Comparison of ENCODE assay signal across 12 cellular contexts in the genomic region with DNA sequence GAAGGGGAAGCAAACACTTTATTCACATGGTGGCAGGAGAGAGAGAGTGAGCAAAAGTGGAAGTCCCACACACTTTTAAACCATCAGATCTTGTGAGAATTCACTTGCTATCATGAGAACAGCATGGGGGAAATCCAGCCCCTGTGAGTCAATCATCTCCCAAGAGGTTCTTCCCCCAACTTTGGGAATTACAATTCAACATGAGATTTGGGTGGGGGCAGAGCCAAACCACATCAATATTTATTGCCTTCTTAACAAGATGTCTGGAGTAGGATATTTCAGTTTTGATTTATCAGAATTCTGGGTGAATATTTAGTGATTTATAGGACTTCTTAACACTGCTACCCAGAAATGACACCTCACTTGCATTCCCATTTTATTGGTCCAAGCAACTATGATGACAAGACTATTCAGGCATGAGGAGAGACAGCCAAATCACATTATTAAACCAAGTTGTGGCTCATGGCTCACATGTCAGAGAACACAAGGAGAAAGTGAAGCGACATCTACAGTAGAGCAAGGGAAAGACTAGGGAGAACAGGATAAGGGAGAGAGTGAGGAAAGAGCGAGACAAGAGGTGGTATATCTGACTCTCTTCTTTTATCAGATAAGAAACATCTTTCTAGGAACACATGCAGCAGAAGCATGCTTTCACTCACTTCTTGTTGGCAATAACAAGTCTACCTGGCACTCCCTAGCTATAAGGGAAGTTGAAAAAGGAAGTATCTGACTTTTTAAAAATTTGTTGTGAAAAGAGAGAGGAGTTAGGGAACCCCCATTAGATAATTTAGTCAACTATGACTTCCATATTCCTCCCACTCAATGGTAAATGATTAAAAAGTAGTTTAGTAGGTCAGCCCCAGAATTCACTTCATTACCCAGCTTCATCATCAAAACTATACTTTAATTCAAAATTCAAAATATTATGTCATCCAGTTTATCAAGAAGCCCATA. TPM values are rescaled to one million over a fixed set of nuclear protein-coding genes. Genes with fewer than 3 reads are reported as not detected.
DNase-seq lines count a peak whose midpoint lies in the region; ATAC-seq lines count a peak whose summit lies in the region.
"Had no signal": no experiment of that assay in that cellular context is flagged by ENCODE, and none has a peak within 500 bp of the region (broad histone marks: within the 10 kb centered on the region; RNA-seq: fewer than 3 reads in every experiment).

No MANE protein-coding gene starts in this region.

- peaks cover 57% of the 10 kb centered on the region for H3K4me1 Mint-ChIP-seq in stimulated activated effector memory CD8-positive, alpha-beta T cell treated with anti-CD3 and anti-CD28 coated beads, Interleukin-12 subunit alpha, Interleukin-12 subunit beta, amount 100 ng/mL, for 72 hours
- peaks cover 63% of the 10 kb centered on the region for H3K4me1 Mint-ChIP-seq in activated CD8-positive, alpha-beta memory T cell treated with anti-CD3 and anti-CD28 coated beads, Interleukin-2, amount 10 ng/mL, durations not matched to agents 7 days and 5 days

- peak; percentile 29 for ATAC-seq in HG02798 (IDR thresholded peaks at IDR 0.05; ENCODE audit: poor library complexity, unreplicated experiment)
- peak; percentile 55 for ATAC-seq in stimulated activated effector memory CD8-positive, alpha-beta T cell treated with anti-CD3 and anti-CD28 coated beads, Interleukin-12 subunit alpha, Interleukin-12 subunit beta, amount 100 ng/mL, for 72 hours
- no peak for ATAC-seq in activated CD8-positive, alpha-beta memory T cell treated with anti-CD3 and anti-CD28 coated beads, Interleukin-2, amount 10 ng/mL, durations not matched to agents 7 days and 5 days

- H3K9me3 Mint-ChIP-seq in stimulated activated effector memory CD8-positive, alpha-beta T cell treated with anti-CD3 and anti-CD28 coated beads, Interleukin-12 subunit alpha, Interleukin-12 subunit beta, amount 100 ng/mL, for 72 hours, result peaks cover 6% of the 10 kb centered on the region
- H3K9me3 Mint-ChIP-seq in activated CD8-positive, alpha-beta memory T cell treated with anti-CD3 and anti-CD28 coated beads, Interleukin-2, amount 10 ng/mL, durations not matched to agents 7 days and 5 days (ENCODE audit: low read depth), result peaks cover 10% of the 10 kb centered on the region

- CTCF ChIA-PET in activated CD8-positive, alpha-beta memory T cell treated with anti-CD3 and anti-CD28 coated beads, Interleukin-2, amount 10 ng/mL, durations not matched to agents 7 days and 5 days (lab: Charles Lee), result interaction anchor here (1.5 kb wide), 1 partner anchor 42 kb away, joined by 3 read pairs; no protein-coding TSS in a partner anchor

- no peaks in the 10 kb centered on the region for H3K36me3 Mint-ChIP-seq in stimulated activated effector memory CD8-positive, alpha-beta T cell treated with anti-CD3 and anti-CD28 coated beads, Interleukin-12 subunit alpha, Interleukin-12 subunit beta, amount 100 ng/mL, for 72 hours
- H3K36me3 Mint-ChIP-seq in activated CD8-positive, alpha-beta memory T cell treated with anti-CD3 and anti-CD28 coated beads, Interleukin-2, amount 10 ng/mL, durations not matched to agents 7 days and 5 days, result peaks cover 36% of the 10 kb centered on the region

- no peaks in the 10 kb centered on the region for H3K27me3 Mint-ChIP-seq in activated CD8-positive, alpha-beta memory T cell treated with anti-CD3 and anti-CD28 coated beads, Interleukin-2, amount 10 ng/mL, durations not matched to agents 7 days and 5 days

- no peak overlapping the region for H3K4me3 Mint-ChIP-seq in stimulated activated effector memory CD8-positive, alpha-beta T cell treated with anti-CD3 and anti-CD28 coated beads, Interleukin-12 subunit alpha, Interleukin-12 subunit beta, amount 100 ng/mL, for 72 hours
- no peak overlapping the region for H3K4me3 Mint-ChIP-seq in activated CD8-positive, alpha-beta memory T cell treated with anti-CD3 and anti-CD28 coated beads, Interleukin-2, amount 10 ng/mL, durations not matched to agents 7 days and 5 days

- peak overlapping the region; percentile 58 for H3K27ac Mint-ChIP-seq in stimulated activated effector memory CD8-positive, alpha-beta T cell treated with anti-CD3 and anti-CD28 coated beads, Interleukin-12 subunit alpha, Interleukin-12 subunit beta, amount 100 ng/mL, for 72 hours
- no peak overlapping the region for H3K27ac Mint-ChIP-seq in activated CD8-positive, alpha-beta memory T cell treated with anti-CD3 and anti-CD28 coated beads, Interleukin-2, amount 10 ng/mL, durations not matched to agents 7 days and 5 days

- peak; percentile 59 for DNase-seq in activated CD4-positive, alpha-beta T cell treated with anti-CD3 and anti-CD28 coated beads for 48 hours
- no peak for DNase-seq in activated CD4-positive, alpha-beta T cell treated with anti-CD3 and anti-CD28 coated beads for 1 hour
- peak; percentile 52 for DNase-seq in activated naive CD4-positive, alpha-beta T cell treated with anti-CD3 and anti-CD28 coated beads, Interleukin-2, amount 50 U/mL, for 16 hours
- peak in 1 of 2 donors; percentile 54 for DNase-seq in stimulated activated effector memory CD8-positive, alpha-beta T cell treated with anti-CD3 and anti-CD28 coated beads, Interleukin-12 subunit alpha, Interleukin-12 subunit beta, amount 100 ng/mL, for 72 hours (ENCODE audit: low spot score in 2 of 2)
- DNase-seq in C1 segment of cervical spinal cord (lab: John Stamatoyannopoulos, UW), result no peak
- DNase-seq in activated effector memory CD4-positive, alpha-beta T cell treated with anti-CD3 and anti-CD28 coated beads, Interleukin-2, amount 50 U/mL, for 16 hours, result no peak
- DNase-seq in activated CD8-positive, alpha-beta memory T cell treated with anti-CD3 and anti-CD28 coated beads, Interleukin-2, amount 10 ng/mL, durations not matched to agents 7 days and 5 days, result no peak
- DNase-seq: amniotic stem cell, NCI-H526 had no signal

RNA-seq across cellular contexts. Expression of gene PTPRC, which starts 36.6 kb away (rescaled TPM):
- total RNA-seq in activated CD8-positive, alpha-beta memory T cell treated with anti-CD3 and anti-CD28 coated beads, Interleukin-2, amount 10 ng/mL, durations not matched to agents 7 days and 5 days, result 100 to 1,000 TPM; 556 to 674 TPM
- total RNA-seq: endothelial cell of umbilical vein, MCF 10A had no signal

Comparison
In these comparisons a context has a peak if more than half of its experiments do, and no peak if none do; other contexts are left out.
1. DNase-seq: peak in activated CD4-positive, alpha-beta T cell treated with anti-CD3 and anti-CD28 coated beads for 48 hours (single experiment) and activated naive CD4-positive, alpha-beta T cell treated with anti-CD3 and anti-CD28 coated beads, Interleukin-2, amount 50 U/mL, for 16 hours (single experiment); none in activated CD4-positive, alpha-beta T cell treated with anti-CD3 and anti-CD28 coated beads for 1 hour (single experiment), C1 segment of cervical spinal cord (0 of 14), activated effector memory CD4-positive, alpha-beta T cell treated with anti-CD3 and anti-CD28 coated beads, Interleukin-2, amount 50 U/mL, for 16 hours (single experiment) and activated CD8-positive, alpha-beta memory T cell treated with anti-CD3 and anti-CD28 coated beads, Interleukin-2, amount 10 ng/mL, durations not matched to agents 7 days and 5 days (single experiment).